ENCODE assay signal across 34 cellular contexts in the genomic region with DNA sequence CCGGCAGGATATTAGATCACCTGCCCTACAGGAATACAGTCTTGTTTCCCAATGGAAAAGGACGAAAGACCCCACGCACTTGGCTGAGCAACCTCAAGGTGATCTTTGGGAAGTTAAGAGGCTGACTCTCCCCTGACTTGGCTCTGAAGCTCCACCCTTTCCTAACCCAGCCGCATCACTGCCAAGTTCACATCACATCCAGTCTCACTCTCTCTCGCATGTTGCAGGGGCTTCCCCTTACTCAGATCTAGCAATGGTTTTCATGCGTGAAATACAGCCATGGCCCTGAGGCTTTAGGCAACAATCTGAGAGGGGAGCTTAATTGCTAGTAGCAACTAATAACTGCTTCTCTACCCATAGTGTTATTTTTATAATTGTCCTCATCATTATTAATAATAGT.
A peak's percentile ranks its signal among the peaks of the same experiment; 100 is the strongest.
DNase-seq lines count a peak whose midpoint lies in the region; ATAC-seq, FAIRE-seq and TF ChIP-seq lines count a peak whose summit lies in the region.
"Had no signal": no experiment of that assay in that cellular context is flagged by ENCODE, and none has a peak within 500 bp of the region (broad histone marks: within the 10 kb centered on the region; RNA-seq: fewer than 3 reads in every experiment).

No MANE protein-coding gene starts in this region.

- H3K36me3 ChIP-seq in GM12878 (ENCODE audit: control insufficient read depth in 2 of 2, insufficient read depth in 2 of 2, low read length in 1 of 2): peaks cover 4 to 43% of the 10 kb centered on the region in 2 experiments
- H3K36me3 ChIP-seq: breast epithelium had no signal

- H3K9me3 Mint-ChIP-seq in activated CD4-positive, alpha-beta T cell treated with anti-CD3 and anti-CD28 coated beads, Interleukin-2, amount 10 ng/mL, durations not matched to agents 24 days and 14 days: no peaks in the 10 kb centered on the region
- H3K9me3 Mint-ChIP-seq in progenitor cell of endocrine pancreas (ENCODE audit: low read depth): no peaks in the 10 kb centered on the region
- H3K9me3 Mint-ChIP-seq: activated naive CD4-positive, alpha-beta T cell treated with anti-CD3 and anti-CD28 coated beads, Interleukin-2, amount 10 ng/mL, durations not matched to agents 7 days and 5 days; activated T-cell treated with anti-CD3 and anti-CD28 coated beads, Interleukin-2, amount 50 U/mL, for 72 hours; CD14-positive monocyte; HFFc6; natural killer cell treated with Interleukin-12 subunit alpha and Interleukin-12 subunit beta and Interleukin-15 and Interleukin-18, amount 100 ng/mL, for 72 hours had no signal

- H3K27me3 ChIP-seq in GM12878 (replicated peaks in 1 of 2; ENCODE audit: control insufficient read depth in 2 of 2, insufficient read depth in 2 of 2, low read length in 1 of 2): no peaks in the 10 kb centered on the region
- H3K27me3 ChIP-seq: breast epithelium, upper lobe of right lung had no signal

- in situ Hi-C loops in GM12878 (cut with MboI): loop anchor here (5.0 kb wide), 1 partner anchor 51 kb away; no protein-coding TSS in a partner anchor

- no peaks in the 10 kb centered on the region for H3K9me3 ChIP-seq in GM12878 (replicated peaks; ENCODE audit: control insufficient read depth, insufficient read depth, low read length)
- H3K9me3 ChIP-seq: breast epithelium, upper lobe of right lung had no signal

- DNase-seq in activated CD4-positive, alpha-beta T cell treated with anti-CD3 and anti-CD28 coated beads for 48 hours: peak; percentile 14
- DNase-seq in activated CD4-positive, alpha-beta T cell treated with anti-CD3 and anti-CD28 coated beads, Interleukin-2, amount 10 ng/mL, durations not matched to agents 24 days and 14 days: no peak
- no peak for DNase-seq in GM12878 (ENCODE audit: low read depth, low spot score)
- no peak for DNase-seq in progenitor cell of endocrine pancreas (ENCODE audit: low spot score, unreplicated experiment)
- no peak for DNase-seq in LoVo (ENCODE audit: low spot score)
- DNase-seq in DMS 273 treated with DMSO at 0.1 percent for 48 hours (lab: John Stamatoyannopoulos, UW): no peak
- DNase-seq in D721Med (ENCODE audit: insufficient read length, low spot score): no peak
- DNase-seq: 8988T; activated CD4-positive, CD25-positive, alpha-beta regulatory T cell treated with anti-CD3 and anti-CD28 coated beads, Interleukin-2, amount 50 U/mL, for 72 hours; activated CD8-positive, alpha-beta memory T cell treated with anti-CD3 and anti-CD28 coated beads, Interleukin-2, amount 10 ng/mL, durations not matched to agents 7 days and 5 days; activated naive CD4-positive, alpha-beta T cell treated with anti-CD3 and anti-CD28 coated beads, Interleukin-2, amount 10 ng/mL, durations not matched to agents 7 days and 5 days; effector CD4-positive, alpha-beta T cell; EL; GOT3; HFFc6; hippocampal formation; left cardiac atrium; NCI-H2029 treated with DMSO at 0.1 percent for 48 hours; NCI-H524 treated with DMSO at 0.1 percent for 48 hours; occipital lobe; stimulated activated CD4-positive, alpha-beta T cell treated with anti-CD3 and anti-CD28 coated beads, Interleukin-4, amount 100 ng/mL, for 4 hours; T-helper 2 cell; upper lobe of right lung had no signal

- 51% methylated on average over 6 of the region's 6 CpGs for WGBS in GM12878 (ENCODE audit: insufficient coverage, insufficient replicate concordance, low lambda C conversion rate, missing lambda C conversion rate)

- H3K27me3 Mint-ChIP-seq in activated CD4-positive, alpha-beta T cell treated with anti-CD3 and anti-CD28 coated beads, Interleukin-2, amount 10 ng/mL, durations not matched to agents 24 days and 14 days: no peaks in the 10 kb centered on the region
- no peaks in the 10 kb centered on the region for H3K27me3 Mint-ChIP-seq in progenitor cell of endocrine pancreas
- H3K27me3 Mint-ChIP-seq: activated CD8-positive, alpha-beta memory T cell treated with anti-CD3 and anti-CD28 coated beads, Interleukin-2, amount 10 ng/mL, durations not matched to agents 7 days and 5 days; activated naive CD4-positive, alpha-beta T cell treated with anti-CD3 and anti-CD28 coated beads, Interleukin-2, amount 10 ng/mL, durations not matched to agents 7 days and 5 days; natural killer cell treated with Interleukin-12 subunit alpha and Interleukin-12 subunit beta and Interleukin-15 and Interleukin-18, amount 100 ng/mL, for 72 hours had no signal

- intact Hi-C loops in activated CD4-positive, alpha-beta T cell treated with anti-CD3 and anti-CD28 coated beads, Interleukin-2, amount 10 ng/mL, durations not matched to agents 24 days and 14 days (cut with micrococcal nuclease): no loop called here
- intact Hi-C loops in GM12878 (cut with micrococcal nuclease; ENCODE audit: unreplicated experiment): no loop called here

- H3K4me1 Mint-ChIP-seq in activated CD4-positive, alpha-beta T cell treated with anti-CD3 and anti-CD28 coated beads, Interleukin-2, amount 10 ng/mL, durations not matched to agents 24 days and 14 days: no peaks in the 10 kb centered on the region
- peaks cover 7% of the 10 kb centered on the region for H3K4me1 Mint-ChIP-seq in progenitor cell of endocrine pancreas (ENCODE audit: low read depth)
- H3K4me1 Mint-ChIP-seq: activated CD8-positive, alpha-beta memory T cell treated with anti-CD3 and anti-CD28 coated beads, Interleukin-2, amount 10 ng/mL, durations not matched to agents 7 days and 5 days; activated naive CD4-positive, alpha-beta T cell treated with anti-CD3 and anti-CD28 coated beads, Interleukin-2, amount 10 ng/mL, durations not matched to agents 7 days and 5 days; CD14-positive monocyte had no signal

- H3K4me1 ChIP-seq in GM12878 (ENCODE audit: control insufficient read depth, insufficient read depth, low read length): no peaks in the 10 kb centered on the region
- H3K4me1 ChIP-seq: breast epithelium, upper lobe of right lung had no signal

- RAD21 ChIA-PET in GM12878 (lab: Charles Lee; ENCODE audit: unreplicated experiment): no interaction called here

- no peak overlapping the region for H3K4me3 ChIP-seq in GM12878
- H3K4me3 ChIP-seq: breast epithelium, lung, upper lobe of right lung had no signal

- SMC1A ChIA-PET in GM12878 (lab: Charles Lee; ENCODE audit: uncharacterized antibody, unreplicated experiment): no interaction called here

- no peaks in the 10 kb centered on the region for H3K79me2 ChIP-seq in GM12878 (ENCODE audit: control insufficient read depth, insufficient read depth, low read length)

- H4K20me1 ChIP-seq in GM12878 (ENCODE audit: control insufficient read depth, insufficient read depth): no peaks in the 10 kb centered on the region

- CTCF ChIA-PET in GM12878 (lab: Yijun Ruan, JAX): no interaction called here

- H3K27ac Mint-ChIP-seq in activated CD4-positive, alpha-beta T cell treated with anti-CD3 and anti-CD28 coated beads, Interleukin-2, amount 10 ng/mL, durations not matched to agents 24 days and 14 days: no peak overlapping the region
- H3K27ac Mint-ChIP-seq in progenitor cell of endocrine pancreas: peak overlapping the region; percentile 58
- H3K27ac Mint-ChIP-seq: activated CD8-positive, alpha-beta memory T cell treated with anti-CD3 and anti-CD28 coated beads, Interleukin-2, amount 10 ng/mL, durations not matched to agents 7 days and 5 days; activated naive CD4-positive, alpha-beta T cell treated with anti-CD3 and anti-CD28 coated beads, Interleukin-2, amount 10 ng/mL, durations not matched to agents 7 days and 5 days; activated T-cell treated with anti-CD3 and anti-CD28 coated beads, Interleukin-2, amount 50 U/mL, for 72 hours; HFFc6; natural killer cell treated with Interleukin-12 subunit alpha and Interleukin-12 subunit beta and Interleukin-15 and Interleukin-18, amount 100 ng/mL, for 72 hours had no signal

- POLR2A ChIA-PET in GM12878 (lab: Charles Lee): interaction anchor here (0.6 kb wide), 1 partner anchor 115 kb away, joined by 3 read pairs; no protein-coding TSS in a partner anchor

- no peak for TF ChIP-seq RAD21 in GM12878 (IDR thresholded peaks at IDR 0.05; ENCODE audit: insufficient read depth, low read depth, low read length)

- H3K9ac ChIP-seq in GM12878 (ENCODE audit: control insufficient read depth, insufficient read depth, low read length): no peak overlapping the region

- FAIRE-seq in GM12878 (lab: Jason Lieb, UNC): no peak
- FAIRE-seq in D721Med (lab: Jason Lieb, UNC): no peak
- FAIRE-seq: colon had no signal

- no peak overlapping the region for H3K4me2 ChIP-seq in GM12878 (ENCODE audit: control insufficient read depth, insufficient read depth)

- ATAC-seq in HG02610 (IDR thresholded peaks at IDR 0.05; ENCODE audit: unreplicated experiment): peak; percentile 38
- peak; percentile 60 for ATAC-seq in GM12878
- ATAC-seq: activated CD8-positive, alpha-beta memory T cell treated with anti-CD3 and anti-CD28 coated beads, Interleukin-2, amount 10 ng/mL, durations not matched to agents 7 days and 5 days; Right ventricle myocardium inferior; SK-N-SH treated with all-trans-retinoic acid at 6 μM for 48 hours; upper lobe of right lung had no signal

- H3K4me3 Mint-ChIP-seq in activated CD4-positive, alpha-beta T cell treated with anti-CD3 and anti-CD28 coated beads, Interleukin-2, amount 10 ng/mL, durations not matched to agents 24 days and 14 days: no peak overlapping the region
- no peak overlapping the region for H3K4me3 Mint-ChIP-seq in progenitor cell of endocrine pancreas (ENCODE audit: low read depth)
- H3K4me3 Mint-ChIP-seq: activated CD8-positive, alpha-beta memory T cell treated with anti-CD3 and anti-CD28 coated beads, Interleukin-2, amount 10 ng/mL, durations not matched to agents 7 days and 5 days; activated naive CD4-positive, alpha-beta T cell treated with anti-CD3 and anti-CD28 coated beads, Interleukin-2, amount 10 ng/mL, durations not matched to agents 7 days and 5 days; activated T-cell treated with anti-CD3 and anti-CD28 coated beads, Interleukin-2, amount 50 U/mL, for 72 hours; CD14-positive monocyte; HFFc6; natural killer cell treated with Interleukin-12 subunit alpha and Interleukin-12 subunit beta and Interleukin-15 and Interleukin-18, amount 100 ng/mL, for 72 hours had no signal

- H3K36me3 Mint-ChIP-seq in activated CD4-positive, alpha-beta T cell treated with anti-CD3 and anti-CD28 coated beads, Interleukin-2, amount 10 ng/mL, durations not matched to agents 24 days and 14 days (ENCODE audit: low read depth): peaks cover 58% of the 10 kb centered on the region
- no peaks in the 10 kb centered on the region for H3K36me3 Mint-ChIP-seq in progenitor cell of endocrine pancreas (ENCODE audit: insufficient read depth)

- H3K27ac ChIP-seq in GM12878 (ENCODE audit: control insufficient read depth, insufficient read depth): no peak overlapping the region
- H3K27ac ChIP-seq: breast epithelium, epithelial cell of prostate, HL-60, upper lobe of right lung had no signal

- no peak overlapping the region for H2AFZ ChIP-seq in GM12878 (ENCODE audit: control insufficient read depth, low read depth, low read length)

- no peak for TF ChIP-seq CTCF in GM12878 (IDR thresholded peaks at IDR 0.05 in 2 of 3, conservative IDR thresholded peaks at IDR 0.05 in 1 of 3; ENCODE audit: control insufficient read depth in 2 of 3, extremely low read depth in 1 of 3, insufficient read depth in 1 of 3, low read depth in 3 of 3, low read length in 3 of 3)
- no peak for TF ChIP-seq CTCF in progenitor cell of endocrine pancreas (IDR thresholded peaks at IDR 0.05; ENCODE audit: unreplicated experiment)
- no peak for TF ChIP-seq CTCF in D721Med (IDR thresholded peaks at IDR 0.05; ENCODE audit: insufficient read depth, missing control alignments)

- no peak for TF ChIP-seq EP300 in GM12878 (IDR thresholded peaks at IDR 0.05; ENCODE audit: borderline replicate concordance in 1 of 2, control insufficient read depth in 1 of 2, low read depth in 2 of 2, low read length in 2 of 2)

- no peak for TF ChIP-seq POLR2A in GM12878 (IDR thresholded peaks at IDR 0.05; ENCODE audit: low read depth, low read length)

- no TSS peak for BruUV-seq in GM12878 (replicated peaks; lab: Mats Ljungman, UMichigan)
